Comparison of ENCODE assay signal across 8 cellular contexts in genomic region chr6:146913842-146914562, GRCh38.
DNase-seq lines count a peak whose midpoint lies in the region; ATAC-seq and TF ChIP-seq lines count a peak whose summit lies in the region.

No MANE protein-coding gene starts in this region.

- no peak for TF ChIP-seq CTCF in liver (IDR thresholded peaks at IDR 0.05; ENCODE audit: low read depth, low read length, missing input control)

- peaks cover 0 to 2% (median 0%) of the 10 kb centered on the region in 4 donors for H3K4me1 ChIP-seq in liver (ENCODE audit: control insufficient read depth in 4 of 4, insufficient read depth in 4 of 4, low read length in 3 of 4)

- no peak overlapping the region for H3K9ac ChIP-seq in liver (ENCODE audit: low read depth in 1 of 2, low read length in 2 of 2)

- CTCF ChIA-PET in HEK293T (lab: Yijun Ruan, JAX) = no interaction called here

- H3K27ac ChIP-seq in liver (ENCODE audit: low read depth in 1 of 2, low read length in 2 of 2) = peak overlapping the region; percentile 37 to 74

- DNase-seq in HEK293T (ENCODE audit: extremely low spot score) = peak; percentile 60
- DNase-seq in RPMI8226 = peak; percentile 16
- peak; percentile 63 for DNase-seq in ecto neural progenitor cell (ENCODE audit: low spot score)
- peak; percentile 98 for DNase-seq in stromal cell of bone marrow (ENCODE audit: low read depth)
- no peak for DNase-seq in stimulated activated CD4-positive, alpha-beta T cell treated with anti-CD3 and anti-CD28 coated beads, Interleukin-12 subunit alpha, Interleukin-12 subunit beta, amount 100 ng/mL, for 4 hours

- POLR2A ChIA-PET in HEK293T (lab: Yijun Ruan, JAX) = interaction anchor here (0.7 to 0.9 kb wide), 2 partner anchors 12 to 64 kb away, joined by 3 read pairs; no protein-coding TSS in a partner anchor

- WGBS in liver = 65% methylated on average over 15 of the region's 15 CpGs

- no peak overlapping the region for H3K4me3 ChIP-seq in liver (ENCODE audit: low read depth in 1 of 3, low read length in 3 of 3)

- H3K27me3 ChIP-seq in liver (ENCODE audit: control insufficient read depth in 4 of 4, insufficient read depth in 4 of 4, low read length in 3 of 4) = no peaks in the 10 kb centered on the region

- TF ChIP-seq RAD21 in liver (IDR thresholded peaks at IDR 0.05) = no peak

- peaks cover 0 to 2% (median 0%) of the 10 kb centered on the region in 4 donors for H3K9me3 ChIP-seq in liver (ENCODE audit: control insufficient read depth in 4 of 4, low read length in 3 of 4)

- ATAC-seq in GM18909 (IDR thresholded peaks at IDR 0.05; ENCODE audit: poor library complexity, unreplicated experiment) (no peak), HG02763 (IDR thresholded peaks at IDR 0.05; ENCODE audit: unreplicated experiment) (no peak)

- H3K36me3 ChIP-seq in liver (ENCODE audit: control insufficient read depth in 4 of 4, insufficient read depth in 3 of 4, low read depth in 1 of 4, low read length in 3 of 4) = no peaks in the 10 kb centered on the region

TF ChIP-seq in HEK293T, 16 proteins besides CTCF, POLR2A, EP300 and RAD21:
- TF ChIP-seq SUZ12 (IDR thresholded peaks at IDR 0.05) = no peak
- TF ChIP-seq L3MBTL2 (conservative IDR thresholded peaks at IDR 0.05) = peak; percentile 88
- TF ChIP-seq ZNF384 (IDR thresholded peaks at IDR 0.05) = no peak
- TF ChIP-seq HDGF (IDR thresholded peaks at IDR 0.05; ENCODE audit: borderline replicate concordance) = no peak
TF ChIP-seq in HEK293T: peak in this region for 1.

TF ChIP-seq in liver, 16 proteins besides CTCF, POLR2A, EP300 and RAD21:
- TF ChIP-seq ATF3 (IDR thresholded peaks at IDR 0.05) (no peak), TAF1 (conservative IDR thresholded peaks at IDR 0.05) (no peak), FOXA1 (IDR thresholded peaks at IDR 0.05) (no peak), JUND (IDR thresholded peaks at IDR 0.05) (peak in 1 of 2 donors; percentile 22)
- TF ChIP-seq, protein P1, sequence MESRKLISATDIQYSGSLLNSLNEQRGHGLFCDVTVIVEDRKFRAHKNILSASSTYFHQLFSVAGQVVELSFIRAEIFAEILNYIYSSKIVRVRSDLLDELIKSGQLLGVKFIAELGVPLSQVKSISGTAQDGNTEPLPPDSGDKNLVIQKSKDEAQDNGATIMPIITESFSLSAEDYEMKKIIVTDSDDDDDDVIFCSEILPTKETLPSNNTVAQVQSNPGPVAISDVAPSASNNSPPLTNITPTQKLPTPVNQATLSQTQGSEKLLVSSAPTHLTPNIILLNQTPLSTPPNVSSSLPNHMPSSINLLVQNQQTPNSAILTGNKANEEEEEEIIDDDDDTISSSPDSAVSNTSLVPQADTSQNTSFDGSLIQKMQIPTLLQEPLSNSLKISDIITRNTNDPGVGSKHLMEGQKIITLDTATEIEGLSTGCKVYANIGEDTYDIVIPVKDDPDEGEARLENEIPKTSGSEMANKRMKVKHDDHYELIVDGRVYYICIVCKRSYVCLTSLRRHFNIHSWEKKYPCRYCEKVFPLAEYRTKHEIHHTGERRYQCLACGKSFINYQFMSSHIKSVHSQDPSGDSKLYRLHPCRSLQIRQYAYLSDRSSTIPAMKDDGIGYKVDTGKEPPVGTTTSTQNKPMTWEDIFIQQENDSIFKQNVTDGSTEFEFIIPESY (IDR thresholded peaks at IDR 0.05) = no peak
